12 cellular contexts compared by ENCODE assay signal in the genomic region with DNA sequence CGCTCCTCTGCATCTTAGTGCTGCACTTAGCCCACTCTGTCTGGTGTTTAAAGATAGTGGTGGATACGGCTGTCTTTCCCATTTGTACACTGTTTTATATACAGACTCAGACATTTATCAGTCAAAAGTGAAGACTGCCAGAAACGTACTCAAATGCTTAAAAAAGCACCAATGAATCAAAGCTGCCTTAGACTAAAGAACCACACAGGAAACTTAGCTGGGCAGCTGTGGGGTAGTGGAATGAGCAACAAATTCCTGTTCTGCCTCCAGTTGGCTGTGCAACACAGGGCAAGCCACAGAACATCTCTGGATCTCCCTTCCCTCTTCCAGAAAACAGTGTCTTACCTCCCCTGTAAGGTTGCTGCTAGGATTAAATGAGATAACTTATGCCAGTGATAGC.
DNase-seq lines count a peak whose midpoint lies in the region; ATAC-seq and TF ChIP-seq lines count a peak whose summit lies in the region.
"Had no signal": no experiment of that assay in that cellular context is flagged by ENCODE, and none has a peak within 500 bp of the region (broad histone marks: within the 10 kb centered on the region; RNA-seq: fewer than 3 reads in every experiment).

No MANE protein-coding gene starts in this region.

- peak; percentile 20 for DNase-seq in stimulated activated CD4-positive, alpha-beta T cell treated with anti-CD3 and anti-CD28 coated beads, Interleukin-4, amount 100 ng/mL, for 24 hours
- no peak for DNase-seq in stimulated activated CD4-positive, alpha-beta T cell treated with anti-CD3 and anti-CD28 coated beads, Interleukin-12 subunit alpha, Interleukin-12 subunit beta, amount 100 ng/mL, for 4 hours
- DNase-seq in LHCN-M2 (ENCODE audit: low read depth): peak; percentile 60
- peak; percentile 36 for DNase-seq in fibroblast of mammary gland (ENCODE audit: low read depth)
- DNase-seq in NAMALWA (ENCODE audit: low spot score): no peak
- no peak for DNase-seq in NCI-H1048 (lab: John Stamatoyannopoulos, UW)
- no peak for DNase-seq in OCI-M1 (lab: John Stamatoyannopoulos, UW)
- DNase-seq: CD8-positive, alpha-beta T cell; mammary epithelial cell; NCI-H1930; posterior cingulate gyrus had no signal

- no peak overlapping the region for H3K4me3 ChIP-seq in fibroblast of mammary gland (ENCODE audit: control insufficient read depth, low read depth, low read length)

- TF ChIP-seq CTCF in fibroblast of mammary gland (conservative IDR thresholded peaks at IDR 0.05; ENCODE audit: control insufficient read depth, insufficient read depth, low read depth, low read length): no peak

- no peak for ATAC-seq in GM21526 (IDR thresholded peaks at IDR 0.05; ENCODE audit: low FRiP score, unreplicated experiment)
- ATAC-seq: CD8-positive, alpha-beta T cell had no signal

Comparison
In these comparisons a context has a peak if more than half of its experiments do, and no peak if none do; other contexts are left out.
1. DNase-seq: peak in stimulated activated CD4-positive, alpha-beta T cell treated with anti-CD3 and anti-CD28 coated beads, Interleukin-4, amount 100 ng/mL, for 24 hours (single experiment), LHCN-M2 (single experiment) and fibroblast of mammary gland (single experiment); none in stimulated activated CD4-positive, alpha-beta T cell treated with anti-CD3 and anti-CD28 coated beads, Interleukin-12 subunit alpha, Interleukin-12 subunit beta, amount 100 ng/mL, for 4 hours (single experiment), NAMALWA (single experiment), NCI-H1048 (single experiment) and OCI-M1 (single experiment).